ENCODE assay signal across 8 cellular contexts in the genomic region with DNA sequence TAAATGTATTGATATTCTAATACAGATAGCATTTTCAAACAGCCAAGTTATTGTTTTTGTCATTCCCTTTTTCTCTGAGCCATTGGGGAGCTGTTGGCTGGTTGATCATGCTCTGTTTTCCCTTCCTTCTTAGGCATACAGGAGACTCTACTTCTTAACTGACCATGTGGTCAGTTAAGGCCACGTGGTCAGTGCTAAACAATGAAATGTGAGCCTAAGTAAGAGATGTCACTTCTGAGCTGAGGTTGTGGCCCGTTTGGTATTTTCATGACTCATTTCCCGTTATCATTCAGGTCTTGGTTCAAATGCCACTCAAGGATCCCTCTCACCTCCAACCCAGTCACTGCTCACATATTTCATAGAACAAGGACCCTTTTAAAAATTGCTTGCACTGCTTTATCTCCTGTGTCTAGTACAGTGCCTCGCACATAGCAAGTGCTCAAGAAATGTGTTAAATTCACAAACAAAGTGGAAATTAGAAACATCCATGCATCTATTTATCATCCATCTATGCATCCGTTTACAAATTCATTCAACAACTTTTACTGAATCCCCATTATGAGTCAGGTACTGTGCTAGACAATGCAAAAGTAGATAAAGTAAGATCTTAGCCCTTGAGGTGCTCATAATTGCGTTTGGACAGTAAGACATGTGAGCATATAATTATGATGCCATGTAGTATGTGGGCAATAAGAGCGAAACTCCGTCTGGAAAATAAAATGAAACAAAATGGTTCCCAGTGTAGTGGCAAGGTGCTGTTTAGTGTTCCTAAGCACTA. TPM values are rescaled to one million over a fixed set of nuclear protein-coding genes. Genes with fewer than 3 reads are reported as not detected.
A peak's percentile ranks its signal among the peaks of the same experiment; 100 is the strongest.
DNase-seq lines count a peak whose midpoint lies in the region; ATAC-seq and TF ChIP-seq lines count a peak whose summit lies in the region.

No MANE protein-coding gene starts in this region.

- no peak for DNase-seq in activated T-helper 2 cell treated with anti-CD3 and anti-CD28 coated beads, Interferon-gamma antibody, Interleukin-2, Interleukin-4, amounts not matched to agents 10 μg/mL and 5 μg/mL and 100 μg/mL, durations not matched to agents 14 hours and 24 hours and 36 hours (ENCODE audit: low spot score)
- no peak for DNase-seq in NCI-H1048 (lab: John Stamatoyannopoulos, UW)
- no peak for DNase-seq in Peyer's patch
- no peak for DNase-seq in NCI-H1694 treated with DMSO at 0.1 percent for 48 hours (lab: John Stamatoyannopoulos, UW)

- H3K4me1 Mint-ChIP-seq in activated T-helper 2 cell treated with anti-CD3 and anti-CD28 coated beads, Interferon-gamma antibody, Interleukin-2, Interleukin-4, amounts not matched to agents 10 μg/mL and 5 μg/mL and 100 μg/mL, durations not matched to agents 14 hours and 24 hours and 36 hours (ENCODE audit: low read depth), result peaks cover 30% of the 10 kb centered on the region

- intact Hi-C loops in activated T-helper 2 cell treated with anti-CD3 and anti-CD28 coated beads, Interferon-gamma antibody, Interleukin-2, Interleukin-4, amounts not matched to agents 10 μg/mL and 5 μg/mL and 100 μg/mL, durations not matched to agents 14 hours and 24 hours and 36 hours (cut with micrococcal nuclease), result loop anchor here (1.0 kb wide), 1 partner anchor 48 kb away; no protein-coding TSS in a partner anchor

- peaks cover 25% of the 10 kb centered on the region for H3K27me3 Mint-ChIP-seq in activated T-helper 2 cell treated with anti-CD3 and anti-CD28 coated beads, Interferon-gamma antibody, Interleukin-2, Interleukin-4, amounts not matched to agents 10 μg/mL and 5 μg/mL and 100 μg/mL, durations not matched to agents 14 hours and 24 hours and 36 hours (ENCODE audit: low read depth)

- peak overlapping the region; percentile 6 for H3K27ac Mint-ChIP-seq in activated T-helper 2 cell treated with anti-CD3 and anti-CD28 coated beads, Interferon-gamma antibody, Interleukin-2, Interleukin-4, amounts not matched to agents 10 μg/mL and 5 μg/mL and 100 μg/mL, durations not matched to agents 14 hours and 24 hours and 36 hours

- no peak for TF ChIP-seq POLR2A in Peyer's patch (IDR thresholded peaks at IDR 0.05)

- no peaks in the 10 kb centered on the region for H3K27me3 ChIP-seq in neutrophil
- no peaks in the 10 kb centered on the region for H3K27me3 ChIP-seq in Peyer's patch

- ATAC-seq in GM19452 (IDR thresholded peaks at IDR 0.05; ENCODE audit: unreplicated experiment) (peak; percentile 81), HG03460 (IDR thresholded peaks at IDR 0.05; ENCODE audit: unreplicated experiment) (peak; percentile 61), HG02970 (IDR thresholded peaks at IDR 0.05; ENCODE audit: low FRiP score, unreplicated experiment) (no peak)

- H3K4me3 Mint-ChIP-seq in activated T-helper 2 cell treated with anti-CD3 and anti-CD28 coated beads, Interferon-gamma antibody, Interleukin-2, Interleukin-4, amounts not matched to agents 10 μg/mL and 5 μg/mL and 100 μg/mL, durations not matched to agents 14 hours and 24 hours and 36 hours (ENCODE audit: low read depth), result no peak overlapping the region

- H3K9me3 ChIP-seq in neutrophil, result no peaks in the 10 kb centered on the region
- H3K9me3 ChIP-seq in Peyer's patch, result no peaks in the 10 kb centered on the region

- H3K9me3 Mint-ChIP-seq in activated T-helper 2 cell treated with anti-CD3 and anti-CD28 coated beads, Interferon-gamma antibody, Interleukin-2, Interleukin-4, amounts not matched to agents 10 μg/mL and 5 μg/mL and 100 μg/mL, durations not matched to agents 14 hours and 24 hours and 36 hours, result no peaks in the 10 kb centered on the region

- peak overlapping the region; percentile 36 for H3K27ac ChIP-seq in neutrophil
- no peak overlapping the region for H3K27ac ChIP-seq in Peyer's patch

- H3K36me3 ChIP-seq in neutrophil, result no peaks in the 10 kb centered on the region
- H3K36me3 ChIP-seq in Peyer's patch, result no peaks in the 10 kb centered on the region

- no peak for TF ChIP-seq CTCF in neutrophil (IDR thresholded peaks at IDR 0.05)
- TF ChIP-seq CTCF in Peyer's patch (IDR thresholded peaks at IDR 0.05), result no peak

- H3K36me3 Mint-ChIP-seq in activated T-helper 2 cell treated with anti-CD3 and anti-CD28 coated beads, Interferon-gamma antibody, Interleukin-2, Interleukin-4, amounts not matched to agents 10 μg/mL and 5 μg/mL and 100 μg/mL, durations not matched to agents 14 hours and 24 hours and 36 hours (ENCODE audit: low read depth), result no peaks in the 10 kb centered on the region

- H3K4me1 ChIP-seq in neutrophil (ENCODE audit: control insufficient read depth in 1 of 2, insufficient read depth in 1 of 2, low read depth in 1 of 2, low read length in 1 of 2) (no peaks in the 10 kb centered on the region), Peyer's patch (no peaks in the 10 kb centered on the region)

- H3K4me3 ChIP-seq in neutrophil (ENCODE audit: low read depth in 1 of 2, low read length in 1 of 2), result no peak overlapping the region
- H3K4me3 ChIP-seq in Peyer's patch, result no peak overlapping the region

RNA-seq across cellular contexts. Expression of gene ARRDC3, which starts 50.7 kb away (rescaled TPM):
- total RNA-seq in activated T-helper 2 cell treated with anti-CD3 and anti-CD28 coated beads, Interferon-gamma antibody, Interleukin-2, Interleukin-4, amounts not matched to agents 10 μg/mL and 5 μg/mL and 100 μg/mL, durations not matched to agents 14 hours and 24 hours and 36 hours, result 17.6 TPM in 2 replicates
- 10 to 100 TPM; 11.4 to 32.2 (median 17.7) TPM for total RNA-seq in Peyer's patch
